21 cellular contexts compared by ENCODE assay signal in the genomic region with DNA sequence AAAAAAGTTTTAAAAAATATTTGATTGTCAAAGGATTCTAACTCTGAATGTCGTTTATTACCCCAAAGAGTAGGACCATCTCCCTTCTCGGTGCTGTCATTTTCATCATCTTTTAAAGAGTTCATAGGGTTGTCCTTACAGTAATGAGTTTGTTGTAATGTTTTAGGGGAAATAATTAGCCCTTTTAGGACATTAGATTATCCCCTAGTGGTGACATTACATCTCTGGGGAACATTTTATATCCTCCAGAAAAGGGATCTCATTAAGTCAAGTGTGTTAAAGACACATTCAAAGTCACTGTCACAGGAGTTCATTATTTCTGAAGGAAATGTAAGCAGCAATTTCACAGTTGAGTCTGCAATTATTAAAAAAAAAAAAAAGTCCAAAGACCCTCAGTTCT.
A peak's percentile ranks its signal among the peaks of the same experiment; 100 is the strongest.
DNase-seq lines count a peak whose midpoint lies in the region; ATAC-seq and TF ChIP-seq lines count a peak whose summit lies in the region.
"Had no signal": no experiment of that assay in that cellular context is flagged by ENCODE, and none has a peak within 500 bp of the region (broad histone marks: within the 10 kb centered on the region; RNA-seq: fewer than 3 reads in every experiment).

No MANE protein-coding gene starts in this region.

- H3K27me3 ChIP-seq in A673 (replicated peaks; ENCODE audit: insufficient read depth, low read depth, low read length, poor library complexity) (peaks cover 5% of the 10 kb centered on the region), gastrocnemius medialis (no peaks in the 10 kb centered on the region)
- H3K27me3 ChIP-seq: BLaER1, Peyer's patch had no signal

- intact Hi-C loops in A673 (cut with micrococcal nuclease; ENCODE audit: unreplicated experiment) (no loop called here), gastrocnemius medialis (cut with DNase I; ENCODE audit: low total_unique reads) (no loop called here)

- DNase-seq in A673 (ENCODE audit: low spot score) (peak; percentile 37), HT-29 (ENCODE audit: low spot score) (peak; percentile 41), SK-MEL-5 (ENCODE audit: low read depth, low spot score) (peak; percentile 17), fibroblast of villous mesenchyme (ENCODE audit: low read depth) (no peak), NCI-H1105 treated with DMSO at 0.1 percent for 48 hours (lab: John Stamatoyannopoulos, UW) (no peak), gastrocnemius medialis (no peak)
- DNase-seq: CD4-positive, CD25-positive, alpha-beta regulatory T cell; GOT3; HCEC 1CT; Karpas-422; NCI-H2029; NCI-H226; NCI-H510A; NCI-H69; Peyer's patch; SIG-M5 had no signal

- BruUV-seq in A673 (replicated peaks; lab: Mats Ljungman, UMichigan), result no TSS peak

- in situ Hi-C loops in SK-MEL-5 (cut with HindIII; ENCODE audit: low pct_unique_long_range_greater_than_20kb, low sequenced_read_pairs), result no loop called here
- in situ Hi-C loops in gastrocnemius medialis (cut with MboI; ENCODE audit: low sequenced_read_pairs in 4 of 4), result no loop called here

- TF ChIP-seq CTCF in A673 (conservative IDR thresholded peaks at IDR 0.05; ENCODE audit: low read depth, low read length) (0 out of 2 replicates have a peak, but pooled peaks have one; percentile 26), fibroblast of villous mesenchyme (IDR thresholded peaks at IDR 0.05; ENCODE audit: insufficient read depth, low read depth, low read length) (peak; percentile 4), gastrocnemius medialis (IDR thresholded peaks at IDR 0.05 in 4 of 5, conservative IDR thresholded peaks at IDR 0.05 in 1 of 5) (no peak)

- H3K9me3 ChIP-seq in A673 (ENCODE audit: low read depth, low read length, poor library complexity, severe bottlenecking) (no peaks in the 10 kb centered on the region), gastrocnemius medialis (no peaks in the 10 kb centered on the region)
- H3K9me3 ChIP-seq: Peyer's patch had no signal

- peaks cover 5% of the 10 kb centered on the region for H3K4me1 ChIP-seq in A673 (ENCODE audit: insufficient read depth, low read length, poor library complexity, severe bottlenecking)
- no peaks in the 10 kb centered on the region for H3K4me1 ChIP-seq in gastrocnemius medialis
- H3K4me1 ChIP-seq: Peyer's patch had no signal

- CTCF ChIA-PET in A673 (lab: Charles Lee), result no interaction called here

- no peak for TF ChIP-seq POLR2A in gastrocnemius medialis (IDR thresholded peaks at IDR 0.05)

- H3K4me3 ChIP-seq in A673 (ENCODE audit: low read depth, low read length, poor library complexity, severe bottlenecking), result no peak overlapping the region
- H3K4me3 ChIP-seq in fibroblast of villous mesenchyme (ENCODE audit: low read depth, low read length), result no peak overlapping the region
- no peak overlapping the region for H3K4me3 ChIP-seq in gastrocnemius medialis
- H3K4me3 ChIP-seq: BLaER1, Peyer's patch had no signal

- ATAC-seq in HG02798 (IDR thresholded peaks at IDR 0.05; ENCODE audit: poor library complexity, unreplicated experiment), result no peak
- ATAC-seq in HG03025 (IDR thresholded peaks at IDR 0.05; ENCODE audit: low FRiP score, unreplicated experiment), result no peak
- ATAC-seq in gastrocnemius medialis, result no peak
- ATAC-seq: HepG2, SK-N-SH treated with all-trans-retinoic acid at 6 μM for 48 hours had no signal

- H3K36me3 ChIP-seq in A673 (ENCODE audit: insufficient read depth, low read length, poor library complexity, severe bottlenecking) (no peaks in the 10 kb centered on the region), gastrocnemius medialis (no peaks in the 10 kb centered on the region)
- H3K36me3 ChIP-seq: BLaER1, Peyer's patch had no signal

- H3K27ac ChIP-seq in A673 (ENCODE audit: low read depth, low read length, poor library complexity, severe bottlenecking) (no peak overlapping the region), gastrocnemius medialis (no peak overlapping the region)
- H3K27ac ChIP-seq: BLaER1, Peyer's patch had no signal

- POLR2A ChIA-PET in A673 (lab: Charles Lee; ENCODE audit: low non-redundant PET), result no interaction called here

Comparison
In these comparisons a context has a peak if more than half of its experiments do, and no peak if none do; other contexts are left out.
1. DNase-seq: peak in A673 (single experiment), HT-29 (single experiment) and SK-MEL-5 (single experiment); none in fibroblast of villous mesenchyme (single experiment), NCI-H1105 treated with DMSO at 0.1 percent for 48 hours (single experiment) and gastrocnemius medialis (0 of 2).
2. CTCF ChIP-seq: peak in A673 (single experiment) and fibroblast of villous mesenchyme (single experiment); none in gastrocnemius medialis (0 of 5).